Comparison of ENCODE assay signal across 5 cellular contexts in genomic region chr18:26663001-26663400, GRCh38.
"Had no signal": no experiment of that assay in that cellular context is flagged by ENCODE, and none has a peak within 500 bp of the region (broad histone marks: within the 10 kb centered on the region; RNA-seq: fewer than 3 reads in every experiment).

No MANE protein-coding gene starts in this region.

- DNase-seq: H9, HCEC 1CT had no signal

- H2AFZ ChIP-seq: GM23338 had no signal

- ATAC-seq: GM23338, HepG2 had no signal

- H3K27ac ChIP-seq: HL-60 had no signal

- H3K4me3 ChIP-seq: GM23338 had no signal

- H3K4me2 ChIP-seq: GM23338 had no signal
